Comparison of ENCODE assay signal across 8 cellular contexts in genomic region chr1:16078925-16079656, GRCh38. TPM values are rescaled to one million over a fixed set of nuclear protein-coding genes. Genes with fewer than 3 reads are reported as not detected.
DNase-seq lines count a peak whose midpoint lies in the region; ATAC-seq and TF ChIP-seq lines count a peak whose summit lies in the region.

No MANE protein-coding gene starts in this region.

- no peak overlapping the region for H3K14ac ChIP-seq in H9 (ENCODE audit: insufficient read depth, low read length)

- H4K91ac ChIP-seq in H9 (ENCODE audit: insufficient read length, low read depth, low read length), result no peak overlapping the region

- CTCF ChIA-PET in CD4-positive, alpha-beta memory T cell (lab: Charles Lee; ENCODE audit: partially characterized antibody), result interaction anchor here (0.6 to 13.2 kb wide), 29 partner anchors 8 to 284 kb away, joined by 3 to 387 read pairs (median 4); partner anchors contain the start of genes EPHA2 and FBXO42

- H3K27me3 Mint-ChIP-seq in CD4-positive, alpha-beta memory T cell, result peaks cover 1 to 4% of the 10 kb centered on the region in 2 donors
- H3K27me3 Mint-ChIP-seq in H9 (ENCODE audit: low read depth) (peaks cover 40% of the 10 kb centered on the region), brain (peaks cover 3% of the 10 kb centered on the region)

- H3K4me2 ChIP-seq in H9 (ENCODE audit: insufficient read depth, insufficient read length, low read length), result no peak overlapping the region

- no peak overlapping the region for H2BK15ac ChIP-seq in H9 (ENCODE audit: low read depth, low read length)

- H3K4me3 Mint-ChIP-seq in CD4-positive, alpha-beta memory T cell, result peak overlapping the region; percentile 76 to 92 (median 84)
- H3K4me3 Mint-ChIP-seq in H9, result no peak overlapping the region
- H3K4me3 Mint-ChIP-seq in brain, result peak overlapping the region in 1 of 5 experiments; percentile 9

- no peak overlapping the region for H2BK12ac ChIP-seq in H9 (ENCODE audit: insufficient read length, low read depth, low read length)

- DNase-seq in CD4-positive, alpha-beta memory T cell, result peak; percentile 73 to 76 (median 75)
- peak; percentile 88 for DNase-seq in H9
- peak; percentile 80 for DNase-seq in NCI-H2171 treated with DMSO at 0.1 percent for 48 hours (lab: John Stamatoyannopoulos, UW)
- peak; percentile 86 for DNase-seq in iPS-NIHi7 (ENCODE audit: extremely low spot score)
- DNase-seq in stimulated activated CD4-positive, alpha-beta T cell treated with anti-CD3 and anti-CD28 coated beads, Interleukin-12 subunit alpha, Interleukin-12 subunit beta, amount 100 ng/mL, for 4 hours, result peak; percentile 68

- intact Hi-C loops in CD4-positive, alpha-beta memory T cell (cut with micrococcal nuclease), result loop anchor here (1.0 to 2.0 kb wide), 4 partner anchors 108 to 284 kb away; partner anchors contain the start of gene CPLANE2

- no peak overlapping the region for H3T11ph ChIP-seq in H9 (ENCODE audit: low read length)

- no peaks in the 10 kb centered on the region for H3K36me3 Mint-ChIP-seq in CD4-positive, alpha-beta memory T cell
- H3K36me3 Mint-ChIP-seq in H9 (ENCODE audit: insufficient read depth in 1 of 3, low read depth in 3 of 3), result no peaks in the 10 kb centered on the region
- H3K36me3 Mint-ChIP-seq in brain, result no peaks in the 10 kb centered on the region

- H2BK120ac ChIP-seq in H9 (ENCODE audit: low read depth, low read length, poor library complexity, severe bottlenecking), result no peak overlapping the region

- H3K36me3 ChIP-seq in CD4-positive, alpha-beta memory T cell (ENCODE audit: insufficient read depth, low read length), result no peaks in the 10 kb centered on the region

- H3K9me3 Mint-ChIP-seq in CD4-positive, alpha-beta memory T cell, result no peaks in the 10 kb centered on the region
- no peaks in the 10 kb centered on the region; a peak in 1 of 5 replicates for H3K9me3 Mint-ChIP-seq in H9
- H3K9me3 Mint-ChIP-seq in brain, result no peaks in the 10 kb centered on the region

- no peak overlapping the region for H2AFZ ChIP-seq in H9 (ENCODE audit: low read length)

- H3K79me2 ChIP-seq in H9 (ENCODE audit: insufficient read depth, low read length), result no peaks in the 10 kb centered on the region

- no peak overlapping the region for H3K23ac ChIP-seq in H9 (ENCODE audit: insufficient read length, low read depth, low read length)

- peaks cover 8 to 18% (median 12%) of the 10 kb centered on the region in 4 donors for H3K4me1 Mint-ChIP-seq in CD4-positive, alpha-beta memory T cell
- peaks cover 13% of the 10 kb centered on the region in 2 experiments for H3K4me1 Mint-ChIP-seq in H9
- H3K4me1 Mint-ChIP-seq in brain, result peaks cover 37% of the 10 kb centered on the region

- POLR2A ChIA-PET in CD4-positive, alpha-beta memory T cell (lab: Charles Lee; ENCODE audit: partially characterized antibody), result interaction anchor here (0.6 to 2.5 kb wide), 9 partner anchors 9 to 284 kb away, joined by 3 to 10 read pairs (median 4); partner anchors contain the start of gene CPLANE2

- no peak for ATAC-seq in GM18870 (IDR thresholded peaks at IDR 0.05; ENCODE audit: unreplicated experiment)

- no peak overlapping the region for H2BK20ac ChIP-seq in H9 (ENCODE audit: low read depth, low read length, poor library complexity, severe bottlenecking)

- no peaks in the 10 kb centered on the region for H3K79me1 ChIP-seq in H9 (ENCODE audit: insufficient read depth, low read depth, low read length, poor library complexity, severe bottlenecking)

- H2BK5ac ChIP-seq in H9 (ENCODE audit: insufficient read length, low read length), result no peak overlapping the region

- H3K9ac ChIP-seq in H9 (ENCODE audit: extremely low read depth, insufficient read length, low read length), result no peak overlapping the region

- H3K4me3 ChIP-seq in CD4-positive, alpha-beta memory T cell (ENCODE audit: low read length in 2 of 2), result peak overlapping the region in 1 of 2 donors; percentile 7

- no peak overlapping the region for H2AK5ac ChIP-seq in H9 (ENCODE audit: insufficient read length, low read length)

- no peaks in the 10 kb centered on the region for H3K9me3 ChIP-seq in CD4-positive, alpha-beta memory T cell (ENCODE audit: control insufficient read depth in 1 of 2, low read length in 2 of 2)
- no peaks in the 10 kb centered on the region for H3K9me3 ChIP-seq in H9 (ENCODE audit: control insufficient read depth, low read depth, low read length)

- WGBS in H9 (ENCODE audit: extremely low coverage, insufficient read length, low lambda C conversion rate), result no CpG with 5 or more reads among the region's 10 CpGs

- peaks cover 3% of the 10 kb centered on the region for H3K27me3 ChIP-seq in CD4-positive, alpha-beta memory T cell (ENCODE audit: insufficient read depth, low read length)
- H3K27me3 ChIP-seq in H9 (ENCODE audit: insufficient read depth, low read length), result peaks cover 4% of the 10 kb centered on the region; the same call in 1 of the 2 replicates

- H3K18ac ChIP-seq in H9 (ENCODE audit: insufficient read length, low read depth, low read length), result no peak overlapping the region

- H3K27ac Mint-ChIP-seq in CD4-positive, alpha-beta memory T cell, result peak overlapping the region in 6 of 7 donors; percentile 31 to 91 (median 58)
- H3K27ac Mint-ChIP-seq in H9, result peak overlapping the region in 1 of 3 experiments; percentile 70; a peak in 1 of 7 replicates
- peak overlapping the region in 4 of 5 experiments; percentile 45 to 89 (median 64) for H3K27ac Mint-ChIP-seq in brain

- no peaks in the 10 kb centered on the region for H3K23me2 ChIP-seq in H9 (ENCODE audit: insufficient read length, low read depth, low read length, poor library complexity, severe bottlenecking)

- no peak overlapping the region for H3K56ac ChIP-seq in H9 (ENCODE audit: insufficient read length, low read depth, low read length)

- TF ChIP-seq CTCF in H9 (conservative IDR thresholded peaks at IDR 0.05) (peak; percentile 94), VCaP (conservative IDR thresholded peaks at IDR 0.05) (peak; percentile 89), brain (conservative IDR thresholded peaks at IDR 0.05) (peak; percentile 98 to 99)

- H3K4me1 ChIP-seq in CD4-positive, alpha-beta memory T cell (ENCODE audit: insufficient read depth, low read length), result peaks cover 14% of the 10 kb centered on the region
- H3K4me1 ChIP-seq in H9 (ENCODE audit: insufficient read depth, low read length), result no peaks in the 10 kb centered on the region

- H4K5ac ChIP-seq in H9 (ENCODE audit: insufficient read length, low read depth, low read length), result no peak overlapping the region

- no peak overlapping the region for H4K8ac ChIP-seq in H9 (replicated peaks; ENCODE audit: insufficient read length, low read depth, low read length)

- no peaks in the 10 kb centered on the region for H4K20me1 ChIP-seq in H9 (ENCODE audit: control insufficient read depth, insufficient read depth, insufficient read length)

- no peak overlapping the region for H3K4ac ChIP-seq in H9 (ENCODE audit: low read depth, low read length)

- no peak overlapping the region for H3K27ac ChIP-seq in CD4-positive, alpha-beta memory T cell (ENCODE audit: low read depth, low read length)
- H3K27ac ChIP-seq in H9 (ENCODE audit: insufficient read length, low read depth, low read length), result no peak overlapping the region
- no peak overlapping the region for H3K27ac ChIP-seq in VCaP

RNA-seq across cellular contexts. Expression of gene FAM131C, which starts 5.6 kb away (rescaled TPM):
- not detected for total RNA-seq in CD4-positive, alpha-beta memory T cell
- under 1 TPM in 1 of 2 donors, not detected in 1; 0.11 TPM for polyA plus RNA-seq in CD4-positive, alpha-beta memory T cell
- total RNA-seq in H9 (2021), result 0.48 and 0.61 TPM in 2 replicates
- polyA plus RNA-seq in brain (ENCODE audit: insufficient read depth, low read depth, low replicate concordance), result 6.3 TPM

RNA-seq across cellular contexts. Expression of gene CLCNKB, which starts 35.5 kb away (rescaled TPM):
- total RNA-seq in CD4-positive, alpha-beta memory T cell, result not detected
- not detected for polyA plus RNA-seq in CD4-positive, alpha-beta memory T cell
- total RNA-seq in H9 (2021), result 1.7 and 1.8 TPM in 2 replicates
- polyA plus RNA-seq in brain (ENCODE audit: insufficient read depth, low read depth, low replicate concordance), result 0.44 TPM

RNA-seq across cellular contexts. Expression of gene CLCNKA, which starts 57.3 kb away (rescaled TPM):
- not detected for total RNA-seq in CD4-positive, alpha-beta memory T cell
- not detected for polyA plus RNA-seq in CD4-positive, alpha-beta memory T cell
- 0.37 and 0.98 TPM in 2 replicates for total RNA-seq in H9 (2021)
- polyA plus RNA-seq in brain (ENCODE audit: insufficient read depth, low read depth, low replicate concordance), result 0.17 TPM

Comparison
In these comparisons a context has a peak if more than half of its experiments do, and no peak if none do; other contexts are left out.
1. H3K4me3 Mint-ChIP-seq: peak in CD4-positive, alpha-beta memory T cell (8 of 8); none in H9 (0 of 2).
2. Peak in every context shown above with its lines, with median percentiles within 50 percentile points of each other: DNase-seq and CTCF ChIP-seq.